Comparison of ENCODE assay signal across 7 cellular contexts in genomic region chr2:89762461-89763253, GRCh38.
DNase-seq lines count a peak whose midpoint lies in the region; ATAC-seq and TF ChIP-seq lines count a peak whose summit lies in the region.
"Not testable (repeated sequence)": the region's sequence is repeated elsewhere in the genome, so short reads cannot be mapped to it uniquely, and the experiment has no call there.

No MANE protein-coding gene starts in this region.

- in situ Hi-C loops in GM13976 (cut with MboI; ENCODE audit: low sequenced_read_pairs, unreplicated experiment): not testable (repeated sequence)

- H3K27ac ChIP-seq in iPS-20b (ENCODE audit: low read length); lower lobe of right lung; tibial artery: not testable (repeated sequence)

- not testable (repeated sequence) for H3K9ac ChIP-seq in iPS-20b (ENCODE audit: low read depth, low read length)

- not testable (repeated sequence) for ATAC-seq in lower lobe of right lung

- not testable (repeated sequence) for H3K36me3 ChIP-seq in iPS-20b (ENCODE audit: insufficient read depth, low read depth, low read length); lower lobe of right lung; tibial artery

- H3K4me3 ChIP-seq in iPS-20b (ENCODE audit: low read length): peak overlapping the region; percentile 34; the same call in 1 of the 2 replicates
- not testable (repeated sequence) for H3K4me3 ChIP-seq in lower lobe of right lung, tibial artery

- peaks cover 35% of the 10 kb centered on the region for H3K27me3 Mint-ChIP-seq in endothelial cell (ENCODE audit: unreplicated experiment)
- H3K27me3 Mint-ChIP-seq in osteocyte (ENCODE audit: unreplicated experiment): not testable (repeated sequence)

- H3K4me3 Mint-ChIP-seq in endothelial cell (ENCODE audit: unreplicated experiment): peak overlapping the region; percentile 51
- not testable (repeated sequence) for H3K4me3 Mint-ChIP-seq in osteocyte (ENCODE audit: unreplicated experiment)

- intact Hi-C loops in lower lobe of right lung (cut with DNase I); tibial artery (cut with DNase I; ENCODE audit: low total_unique reads): not testable (repeated sequence)

- peaks cover 29% of the 10 kb centered on the region for H3K36me3 Mint-ChIP-seq in endothelial cell (ENCODE audit: low read depth, unreplicated experiment)
- not testable (repeated sequence) for H3K36me3 Mint-ChIP-seq in osteocyte (ENCODE audit: unreplicated experiment)

- H3K27ac Mint-ChIP-seq in endothelial cell (ENCODE audit: unreplicated experiment); osteocyte (ENCODE audit: unreplicated experiment): not testable (repeated sequence)

- H3K27me3 ChIP-seq in iPS-20b (ENCODE audit: insufficient read depth, low read length) (peaks cover 37% of the 10 kb centered on the region), lower lobe of right lung (ENCODE audit: low read depth) (peaks cover 36% of the 10 kb centered on the region), tibial artery (peaks cover 0 to 42% of the 10 kb centered on the region in 2 donors)

- not testable (repeated sequence) for TF ChIP-seq CTCF in GM13976 (IDR thresholded peaks at IDR 0.05; ENCODE audit: borderline replicate concordance, control extremely low read depth, extremely low read depth, insufficient read depth, missing control alignments); endothelial cell (IDR thresholded peaks at IDR 0.05; ENCODE audit: unreplicated experiment); lower lobe of right lung (IDR thresholded peaks at IDR 0.05); osteocyte (IDR thresholded peaks at IDR 0.05); tibial artery (IDR thresholded peaks at IDR 0.05)

- not testable (repeated sequence) for H3K9me3 ChIP-seq in iPS-20b (ENCODE audit: insufficient read depth, low read depth, low read length); lower lobe of right lung
- peaks cover 0 to 31% (median 26%) of the 10 kb centered on the region in 3 donors for H3K9me3 ChIP-seq in tibial artery

- H3K4me1 Mint-ChIP-seq in endothelial cell (ENCODE audit: unreplicated experiment); osteocyte (ENCODE audit: unreplicated experiment): not testable (repeated sequence)

- H3K4me1 ChIP-seq in iPS-20b (ENCODE audit: insufficient read depth, low read length); lower lobe of right lung; tibial artery: not testable (repeated sequence)

- DNase-seq in GM13976 (ENCODE audit: low spot score): peak; percentile 7
- peak; percentile 31 for DNase-seq in activated CD4-positive, CD25-positive, alpha-beta regulatory T cell treated with anti-CD3 and anti-CD28 coated beads, Interleukin-2, amount 50 U/mL, for 72 hours
- not testable (repeated sequence) for DNase-seq in endothelial cell (ENCODE audit: low spot score)
- DNase-seq in lower lobe of right lung: peak; percentile 42
- DNase-seq in osteocyte (ENCODE audit: extremely low spot score, unreplicated experiment): peak; percentile 87
- DNase-seq in tibial artery: peak; percentile 17 to 56

- H3K9me3 Mint-ChIP-seq in endothelial cell (ENCODE audit: unreplicated experiment) (peaks cover 59% of the 10 kb centered on the region), osteocyte (ENCODE audit: unreplicated experiment) (peaks cover 45% of the 10 kb centered on the region)
